Comparison of ENCODE assay signal across 8 cellular contexts in the genomic region with DNA sequence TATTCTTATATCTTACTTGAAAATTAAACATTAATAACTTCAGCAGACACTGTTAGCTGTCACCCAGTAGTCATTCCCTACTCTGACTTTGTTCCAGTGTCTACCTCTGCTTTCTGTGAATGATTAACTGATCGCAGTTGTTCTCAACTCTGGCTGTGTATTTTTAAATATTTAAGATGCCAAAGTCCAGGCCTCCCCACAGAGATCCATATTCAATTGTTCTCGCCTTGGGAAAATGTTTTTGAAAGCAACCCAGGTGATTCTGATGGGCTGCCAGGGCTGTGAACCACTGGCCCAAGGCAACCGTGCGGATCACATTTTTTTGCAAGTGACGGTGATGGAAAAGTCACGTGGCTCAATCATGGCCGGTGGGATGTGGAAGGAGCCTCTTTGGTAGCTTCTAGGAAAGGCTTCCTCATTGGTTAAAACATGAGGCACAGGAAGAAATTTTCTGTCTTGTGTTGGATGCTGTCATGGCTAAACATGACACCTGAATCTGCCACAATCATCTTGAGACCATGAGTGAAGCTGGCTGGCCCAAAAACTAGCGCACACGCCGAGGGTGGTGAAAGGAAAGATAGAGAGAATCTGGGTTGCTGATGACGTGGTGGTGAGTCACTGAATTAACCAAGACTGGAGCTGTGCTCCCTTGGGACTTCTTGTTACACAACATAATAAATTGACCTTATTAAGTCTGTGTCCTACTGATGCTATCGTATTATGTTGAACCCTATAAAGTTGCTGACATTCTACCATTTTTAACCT. TPM values are rescaled to one million over a fixed set of nuclear protein-coding genes. Genes with fewer than 3 reads are reported as not detected.
DNase-seq lines count a peak whose midpoint lies in the region; ATAC-seq, FAIRE-seq and TF ChIP-seq lines count a peak whose summit lies in the region.

No MANE protein-coding gene starts in this region.

- H3K4me1 ChIP-seq in adipocyte (ENCODE audit: control insufficient read depth, insufficient read depth, low read length) (peaks cover 9% of the 10 kb centered on the region), kidney (ENCODE audit: control insufficient read depth in 1 of 2, insufficient read depth in 1 of 2, low read depth in 1 of 2, low read length in 2 of 2) (no peaks in the 10 kb centered on the region)

- no peak overlapping the region for H3K27ac Mint-ChIP-seq in activated CD8-positive, alpha-beta memory T cell treated with anti-CD3 and anti-CD28 coated beads, Interleukin-2, amount 10 ng/mL, durations not matched to agents 7 days and 5 days

- H3K4me3 ChIP-seq in adipocyte (ENCODE audit: low read length) (no peak overlapping the region), kidney (ENCODE audit: low read length in 2 of 2) (peak overlapping the region in 1 of 2 donors; percentile 9)

- ATAC-seq in HG03139 (IDR thresholded peaks at IDR 0.05; ENCODE audit: unreplicated experiment) (no peak), GM21381 (IDR thresholded peaks at IDR 0.05; ENCODE audit: unreplicated experiment) (no peak)
- no peak for ATAC-seq in activated CD8-positive, alpha-beta memory T cell treated with anti-CD3 and anti-CD28 coated beads, Interleukin-2, amount 10 ng/mL, durations not matched to agents 7 days and 5 days

- peak; percentile 89 for DNase-seq in HCEC 1CT
- peak; percentile 84 for DNase-seq in adipocyte (ENCODE audit: low read depth)
- DNase-seq in kidney = no peak
- no peak for DNase-seq in activated CD8-positive, alpha-beta memory T cell treated with anti-CD3 and anti-CD28 coated beads, Interleukin-2, amount 10 ng/mL, durations not matched to agents 7 days and 5 days
- no peak for DNase-seq in OCI-M1 (lab: John Stamatoyannopoulos, UW)

- CTCF ChIA-PET in activated CD8-positive, alpha-beta memory T cell treated with anti-CD3 and anti-CD28 coated beads, Interleukin-2, amount 10 ng/mL, durations not matched to agents 7 days and 5 days (lab: Charles Lee) = no interaction called here

- TF ChIP-seq CTCF in 22Rv1 (IDR thresholded peaks at IDR 0.05) (no peak), kidney (IDR thresholded peaks at IDR 0.05; ENCODE audit: borderline replicate concordance, extremely low read depth, insufficient read depth) (no peak)

- FAIRE-seq in kidney (lab: Jason Lieb, UNC) = peak; percentile 37

- H3K9me3 Mint-ChIP-seq in activated CD8-positive, alpha-beta memory T cell treated with anti-CD3 and anti-CD28 coated beads, Interleukin-2, amount 10 ng/mL, durations not matched to agents 7 days and 5 days (ENCODE audit: low read depth) = no peaks in the 10 kb centered on the region

- H3K9ac ChIP-seq in adipocyte (ENCODE audit: low read length) (no peak overlapping the region), kidney (ENCODE audit: low read length in 2 of 2) (no peak overlapping the region)

- H3K27me3 Mint-ChIP-seq in activated CD8-positive, alpha-beta memory T cell treated with anti-CD3 and anti-CD28 coated beads, Interleukin-2, amount 10 ng/mL, durations not matched to agents 7 days and 5 days = peaks cover 4% of the 10 kb centered on the region

- H3K36me3 ChIP-seq in adipocyte (ENCODE audit: control insufficient read depth, insufficient read depth, low read length, severe bottlenecking) = no peaks in the 10 kb centered on the region
- H3K36me3 ChIP-seq in kidney (ENCODE audit: control insufficient read depth in 1 of 2, insufficient read depth in 2 of 2, low read length in 2 of 2) = no peaks in the 10 kb centered on the region

- H3K36me3 Mint-ChIP-seq in activated CD8-positive, alpha-beta memory T cell treated with anti-CD3 and anti-CD28 coated beads, Interleukin-2, amount 10 ng/mL, durations not matched to agents 7 days and 5 days = no peaks in the 10 kb centered on the region

- no peaks in the 10 kb centered on the region for H3K9me3 ChIP-seq in adipocyte (ENCODE audit: control insufficient read depth, low read length)
- H3K9me3 ChIP-seq in kidney (ENCODE audit: control insufficient read depth in 1 of 2, low read length in 2 of 2) = no peaks in the 10 kb centered on the region

- no peaks in the 10 kb centered on the region for H3K27me3 ChIP-seq in adipocyte (replicated peaks; ENCODE audit: control insufficient read depth, insufficient read depth, low read length)

- H3K4me1 Mint-ChIP-seq in activated CD8-positive, alpha-beta memory T cell treated with anti-CD3 and anti-CD28 coated beads, Interleukin-2, amount 10 ng/mL, durations not matched to agents 7 days and 5 days = no peaks in the 10 kb centered on the region

- intact Hi-C loops in kidney (cut with DNase I) = no loop called here

- no peak overlapping the region for H3K4me3 Mint-ChIP-seq in activated CD8-positive, alpha-beta memory T cell treated with anti-CD3 and anti-CD28 coated beads, Interleukin-2, amount 10 ng/mL, durations not matched to agents 7 days and 5 days

- peak overlapping the region; percentile 96 for H3K27ac ChIP-seq in 22Rv1
- H3K27ac ChIP-seq in kidney (ENCODE audit: low read depth in 2 of 2, low read length in 2 of 2) = no peak overlapping the region

RNA-seq across cellular contexts. Expression of gene RDH12, which starts 37.2 kb away (rescaled TPM):
- total RNA-seq in kidney = 0.22 TPM
- polyA plus RNA-seq in kidney (ENCODE audit: insufficient read depth, low read depth, low replicate concordance) = 10.0 TPM
- not detected for total RNA-seq in activated CD8-positive, alpha-beta memory T cell treated with anti-CD3 and anti-CD28 coated beads, Interleukin-2, amount 10 ng/mL, durations not matched to agents 7 days and 5 days

RNA-seq across cellular contexts. Expression of gene RDH11, which starts 43.4 kb away (rescaled TPM):
- 66.9 TPM for total RNA-seq in kidney
- 124 TPM for polyA plus RNA-seq in kidney (ENCODE audit: insufficient read depth, low read depth, low replicate concordance)
- total RNA-seq in activated CD8-positive, alpha-beta memory T cell treated with anti-CD3 and anti-CD28 coated beads, Interleukin-2, amount 10 ng/mL, durations not matched to agents 7 days and 5 days = 10 to 100 TPM; 49.6 to 59.8 TPM

Comparison
In these comparisons a context has a peak if more than half of its experiments do, and no peak if none do; other contexts are left out.
1. DNase-seq: peak in HCEC 1CT (single experiment) and adipocyte (single experiment); none in kidney (single experiment), activated CD8-positive, alpha-beta memory T cell treated with anti-CD3 and anti-CD28 coated beads, Interleukin-2, amount 10 ng/mL, durations not matched to agents 7 days and 5 days (single experiment) and OCI-M1 (single experiment).